Comparison of ENCODE assay signal across 1 cellular context in the genomic region with DNA sequence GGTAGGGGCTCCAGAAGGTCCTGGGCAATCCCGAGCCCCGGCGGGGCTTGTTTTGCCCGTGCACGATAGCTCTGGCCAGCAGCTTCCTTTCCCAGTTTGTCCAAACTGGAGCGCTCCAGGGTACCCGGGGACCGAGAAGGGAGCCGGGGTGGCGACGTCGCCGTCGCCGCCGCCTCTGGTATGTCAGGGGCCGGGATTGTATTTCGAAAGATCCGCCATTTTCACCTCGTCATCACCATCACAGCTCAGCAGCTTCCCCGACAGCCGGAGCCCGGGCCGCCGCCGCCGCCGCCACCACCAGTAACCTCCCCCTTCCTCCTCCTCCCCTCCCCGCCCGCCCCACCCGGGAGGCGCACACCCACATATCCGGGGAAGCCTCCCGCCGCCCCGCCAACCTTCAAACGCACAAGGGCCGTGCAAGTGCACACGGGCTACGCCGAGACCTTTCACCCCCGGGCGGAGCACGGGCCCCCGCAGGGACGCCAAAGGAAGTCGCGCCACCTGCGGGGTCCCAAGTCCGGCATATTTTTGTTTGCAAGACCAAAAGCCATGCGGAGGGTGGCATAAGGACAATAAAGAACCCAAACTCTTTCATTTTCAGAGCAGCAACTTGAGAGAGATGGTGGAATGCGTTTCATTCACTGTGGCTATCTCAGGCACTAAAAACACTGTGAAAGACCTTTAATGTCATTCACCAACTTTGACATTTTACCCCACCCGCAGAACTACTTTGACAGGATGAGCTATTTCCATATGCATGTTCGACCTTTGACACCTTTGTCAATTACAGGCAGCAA.
A peak's percentile ranks its signal among the peaks of the same experiment; 100 is the strongest.
TF ChIP-seq lines count a peak whose summit lies in the region.

Gene LIN54, minus strand, starts transcription at position 302 of the 797 bp plus-strand sequence. CDS start 25,979 bp downstream, outside the sequence.

TF ChIP-seq in K562, 482 proteins besides CTCF, POLR2A, EP300 and RAD21 (continued from another document and continues in another):
- TF ChIP-seq MBD1 (CRISPR knock-in tag; IDR thresholded peaks at IDR 0.05) (no peak), HDGF (IDR thresholded peaks at IDR 0.05) (no peak), ZNF124 (CRISPR knock-in tag; IDR thresholded peaks at IDR 0.05) (no peak), C11orf30 (IDR thresholded peaks at IDR 0.05; ENCODE audit: low read depth) (peak; percentile 74), ZNF282 (CRISPR knock-in tag; IDR thresholded peaks at IDR 0.05) (no peak), DMBX1 (CRISPR knock-in tag; IDR thresholded peaks at IDR 0.05; ENCODE audit: borderline replicate concordance) (no peak), RHOXF2B (CRISPR knock-in tag; conservative IDR thresholded peaks at IDR 0.05) (no peak), ELF4 (CRISPR knock-in tag; IDR thresholded peaks at IDR 0.05) (no peak), DEAF1 (CRISPR knock-in tag; IDR thresholded peaks at IDR 0.05) (no peak), SRF (CRISPR knock-in tag; IDR thresholded peaks at IDR 0.05) (no peak), IRF2 (CRISPR knock-in tag; IDR thresholded peaks at IDR 0.05) (no peak), MTA3 (IDR thresholded peaks at IDR 0.05; ENCODE audit: borderline replicate concordance) (no peak), L3MBTL2 (IDR thresholded peaks at IDR 0.05) (0 out of 2 replicates have a peak, but pooled peaks have one; percentile 22), NELFE (IDR thresholded peaks at IDR 0.05; ENCODE audit: insufficient read depth, insufficient read length) (no peak), ZNF740 (CRISPR knock-in tag; IDR thresholded peaks at IDR 0.05) (no peak), ZNF740 (tag; IDR thresholded peaks at IDR 0.05) (no peak), ZNF586 (CRISPR knock-in tag; conservative IDR thresholded peaks at IDR 0.05) (no peak), ZBTB17 (CRISPR knock-in tag; IDR thresholded peaks at IDR 0.05) (no peak), KDM1A (IDR thresholded peaks at IDR 0.05) (no peak), THRA (IDR thresholded peaks at IDR 0.05) (no peak), ZZZ3 (IDR thresholded peaks at IDR 0.05) (no peak), ZNF76 (CRISPR knock-in tag; IDR thresholded peaks at IDR 0.05; ENCODE audit: borderline replicate concordance) (no peak), SUPT5H (IDR thresholded peaks at IDR 0.05) (0 out of 2 replicates have a peak, but pooled peaks have one; percentile 42), NFE2 (IDR thresholded peaks at IDR 0.05; ENCODE audit: low read depth) (peak; percentile 58), ZBTB11 (CRISPR knock-in tag; IDR thresholded peaks at IDR 0.05) (peak in 1 of 3 experiments; percentile 57; a peak in 1 of 6 replicates), MYC (IDR thresholded peaks at IDR 0.05; ENCODE audit: low read depth, low read length) (no peak; the same call in 1 of the 2 replicates), MYC (CRISPR knock-in tag; IDR thresholded peaks at IDR 0.05; ENCODE audit: borderline replicate concordance, low read depth) (no peak), ZKSCAN1 (IDR thresholded peaks at IDR 0.05; ENCODE audit: low read depth, low read length) (no peak), POLR3G (IDR thresholded peaks at IDR 0.05; ENCODE audit: extremely low read depth, insufficient read length, insufficient replicate concordance) (no peak), MEIS2 (IDR thresholded peaks at IDR 0.05; ENCODE audit: partially characterized antibody) (peak; percentile 60), TAL1 (IDR thresholded peaks at IDR 0.05) (no peak), EGR1 (conservative IDR thresholded peaks at IDR 0.05) (peak; percentile 49; the same call in 1 of the 2 replicates), SLC30A9 (CRISPR knock-in tag; IDR thresholded peaks at IDR 0.05) (no peak)
- TF ChIP-seq, protein P1, sequence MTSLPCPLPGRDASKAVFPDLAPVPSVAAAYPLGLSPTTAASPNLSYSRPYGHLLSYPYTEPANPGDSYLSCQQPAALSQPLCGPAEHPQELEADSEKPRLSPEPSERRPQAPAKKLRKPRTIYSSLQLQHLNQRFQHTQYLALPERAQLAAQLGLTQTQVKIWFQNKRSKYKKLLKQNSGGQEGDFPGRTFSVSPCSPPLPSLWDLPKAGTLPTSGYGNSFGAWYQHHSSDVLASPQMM (CRISPR knock-in tag; IDR thresholded peaks at IDR 0.05) = no peak
- TF ChIP-seq, protein P2, sequence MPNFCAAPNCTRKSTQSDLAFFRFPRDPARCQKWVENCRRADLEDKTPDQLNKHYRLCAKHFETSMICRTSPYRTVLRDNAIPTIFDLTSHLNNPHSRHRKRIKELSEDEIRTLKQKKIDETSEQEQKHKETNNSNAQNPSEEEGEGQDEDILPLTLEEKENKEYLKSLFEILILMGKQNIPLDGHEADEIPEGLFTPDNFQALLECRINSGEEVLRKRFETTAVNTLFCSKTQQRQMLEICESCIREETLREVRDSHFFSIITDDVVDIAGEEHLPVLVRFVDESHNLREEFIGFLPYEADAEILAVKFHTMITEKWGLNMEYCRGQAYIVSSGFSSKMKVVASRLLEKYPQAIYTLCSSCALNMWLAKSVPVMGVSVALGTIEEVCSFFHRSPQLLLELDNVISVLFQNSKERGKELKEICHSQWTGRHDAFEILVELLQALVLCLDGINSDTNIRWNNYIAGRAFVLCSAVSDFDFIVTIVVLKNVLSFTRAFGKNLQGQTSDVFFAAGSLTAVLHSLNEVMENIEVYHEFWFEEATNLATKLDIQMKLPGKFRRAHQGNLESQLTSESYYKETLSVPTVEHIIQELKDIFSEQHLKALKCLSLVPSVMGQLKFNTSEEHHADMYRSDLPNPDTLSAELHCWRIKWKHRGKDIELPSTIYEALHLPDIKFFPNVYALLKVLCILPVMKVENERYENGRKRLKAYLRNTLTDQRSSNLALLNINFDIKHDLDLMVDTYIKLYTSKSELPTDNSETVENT (CRISPR knock-in tag; IDR thresholded peaks at IDR 0.05) = no peak
- TF ChIP-seq, protein P3, sequence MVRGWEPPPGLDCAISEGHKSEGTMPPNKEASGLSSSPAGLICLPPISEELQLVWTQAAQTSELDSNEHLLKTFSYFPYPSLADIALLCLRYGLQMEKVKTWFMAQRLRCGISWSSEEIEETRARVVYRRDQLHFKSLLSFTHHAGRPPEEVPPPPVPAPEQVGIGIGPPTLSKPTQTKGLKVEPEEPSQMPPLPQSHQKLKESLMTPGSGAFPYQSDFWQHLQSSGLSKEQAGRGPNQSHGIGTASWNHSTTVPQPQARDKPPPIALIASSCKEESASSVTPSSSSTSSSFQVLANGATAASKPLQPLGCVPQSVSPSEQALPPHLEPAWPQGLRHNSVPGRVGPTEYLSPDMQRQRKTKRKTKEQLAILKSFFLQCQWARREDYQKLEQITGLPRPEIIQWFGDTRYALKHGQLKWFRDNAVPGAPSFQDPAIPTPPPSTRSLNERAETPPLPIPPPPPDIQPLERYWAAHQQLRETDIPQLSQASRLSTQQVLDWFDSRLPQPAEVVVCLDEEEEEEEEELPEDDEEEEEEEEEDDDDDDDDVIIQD (CRISPR knock-in tag; IDR thresholded peaks at IDR 0.05) = no peak
- TF ChIP-seq, protein P4, sequence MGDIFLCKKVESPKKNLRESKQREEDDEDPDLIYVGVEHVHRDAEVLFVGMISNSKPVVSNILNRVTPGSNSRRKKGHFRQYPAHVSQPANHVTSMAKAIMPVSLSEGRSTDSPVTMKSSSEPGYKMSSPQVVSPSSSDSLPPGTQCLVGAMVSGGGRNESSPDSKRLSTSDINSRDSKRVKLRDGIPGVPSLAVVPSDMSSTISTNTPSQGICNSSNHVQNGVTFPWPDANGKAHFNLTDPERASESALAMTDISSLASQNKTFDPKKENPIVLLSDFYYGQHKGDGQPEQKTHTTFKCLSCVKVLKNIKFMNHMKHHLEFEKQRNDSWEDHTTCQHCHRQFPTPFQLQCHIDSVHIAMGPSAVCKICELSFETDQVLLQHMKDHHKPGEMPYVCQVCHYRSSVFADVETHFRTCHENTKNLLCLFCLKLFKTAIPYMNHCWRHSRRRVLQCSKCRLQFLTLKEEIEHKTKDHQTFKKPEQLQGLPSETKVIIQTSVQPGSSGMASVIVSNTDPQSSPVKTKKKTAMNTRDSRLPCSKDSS (IDR thresholded peaks at IDR 0.05; ENCODE audit: low read depth, partially characterized antibody) = no peak
